In the genomic region with DNA sequence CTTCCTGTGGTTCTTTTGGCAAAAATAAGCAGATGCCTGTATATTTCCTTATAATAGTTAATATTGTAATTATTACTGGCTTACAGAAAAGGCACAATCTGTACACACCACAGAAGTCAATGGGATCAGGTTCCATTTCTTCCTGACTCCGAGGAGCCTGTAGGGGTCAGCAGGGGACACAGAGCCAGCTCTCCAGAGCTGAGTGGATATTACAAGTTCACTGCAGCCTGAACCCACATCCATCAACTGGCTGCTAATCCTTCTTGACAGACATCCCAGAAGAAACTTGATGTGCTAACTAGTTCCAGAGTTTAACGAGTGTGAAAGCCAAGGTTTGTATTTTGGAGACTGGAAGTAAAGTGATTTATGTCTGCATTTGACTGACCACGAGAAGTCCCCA, we compare ENCODE assay signal across 12 cellular contexts.
A peak's percentile ranks its signal among the peaks of the same experiment; 100 is the strongest.
DNase-seq lines count a peak whose midpoint lies in the region; ATAC-seq, FAIRE-seq and TF ChIP-seq lines count a peak whose summit lies in the region.
"Had no signal": no experiment of that assay in that cellular context is flagged by ENCODE, and none has a peak within 500 bp of the region (broad histone marks: within the 10 kb centered on the region; RNA-seq: fewer than 3 reads in every experiment).

No MANE protein-coding gene starts in this region.

- CTCF ChIA-PET in PC-9 (lab: Charles Lee): interaction anchor here (1.5 kb wide), 1 partner anchor 9 kb away, joined by 3 read pairs; no protein-coding TSS in a partner anchor

- H3K9me3 ChIP-seq in PC-9 (ENCODE audit: insufficient read depth, low read depth) (no peaks in the 10 kb centered on the region; the same call in 1 of the 2 replicates), kidney (ENCODE audit: control insufficient read depth in 1 of 2, low read length in 2 of 2) (peaks cover 0 to 3% of the 10 kb centered on the region in 2 donors)
- H3K9me3 ChIP-seq: suprapubic skin had no signal

- no peaks in the 10 kb centered on the region; the same call in 1 of the 3 replicates for H3K4me1 Mint-ChIP-seq in GM23338

- intact Hi-C loops in PC-9 (cut with micrococcal nuclease; ENCODE audit: unreplicated experiment): no loop called here
- intact Hi-C loops in kidney (cut with DNase I): no loop called here

- H2AFZ ChIP-seq in GM23338: no peak overlapping the region
- H2AFZ ChIP-seq in PC-9: no peak overlapping the region

- H3K36me3 ChIP-seq in GM23338 (ENCODE audit: insufficient read depth): no peaks in the 10 kb centered on the region
- no peaks in the 10 kb centered on the region for H3K36me3 ChIP-seq in PC-9 (ENCODE audit: low read depth)
- H3K36me3 ChIP-seq in kidney (ENCODE audit: control insufficient read depth in 1 of 2, insufficient read depth in 2 of 2, low read length in 2 of 2): no peaks in the 10 kb centered on the region
- H3K36me3 ChIP-seq: suprapubic skin had no signal

- no TSS peak for BruUV-seq in PC-9 (replicated peaks; lab: Mats Ljungman, UMichigan)

- FAIRE-seq in kidney (lab: Jason Lieb, UNC): no peak

- no peak overlapping the region for H3K27ac Mint-ChIP-seq in GM23338

- H3K36me3 Mint-ChIP-seq in GM23338 (ENCODE audit: low read depth): no peaks in the 10 kb centered on the region

- H3K4me3 ChIP-seq in AG10803 (ENCODE audit: low read length) (no peak overlapping the region), GM23338 (no peak overlapping the region), PC-9 (no peak overlapping the region), kidney (ENCODE audit: low read length in 2 of 2) (no peak overlapping the region)
- H3K4me3 ChIP-seq: suprapubic skin had no signal

- H4K20me1 ChIP-seq in GM23338 (replicated peaks; ENCODE audit: insufficient read depth): no peaks in the 10 kb centered on the region
- H4K20me1 ChIP-seq in PC-9 (ENCODE audit: insufficient read depth): no peaks in the 10 kb centered on the region

- H3K79me2 ChIP-seq in GM23338 (replicated peaks; ENCODE audit: insufficient read depth) (no peaks in the 10 kb centered on the region), PC-9 (ENCODE audit: low read depth) (no peaks in the 10 kb centered on the region)

- H3K9me2 ChIP-seq in GM23338 (ENCODE audit: insufficient read depth) (no peaks in the 10 kb centered on the region; the same call in 1 of the 2 replicates), PC-9 (ENCODE audit: insufficient read depth) (no peaks in the 10 kb centered on the region)

- no peaks in the 10 kb centered on the region for H3K4me1 ChIP-seq in GM23338 (ENCODE audit: insufficient read depth)
- no peaks in the 10 kb centered on the region for H3K4me1 ChIP-seq in PC-9 (replicated peaks; ENCODE audit: insufficient read depth)
- H3K4me1 ChIP-seq in kidney (ENCODE audit: control insufficient read depth in 1 of 2, insufficient read depth in 1 of 2, low read depth in 1 of 2, low read length in 2 of 2): no peaks in the 10 kb centered on the region
- H3K4me1 ChIP-seq: suprapubic skin had no signal

- no peaks in the 10 kb centered on the region for H3F3A ChIP-seq in GM23338 (replicated peaks; ENCODE audit: low read depth)
- no peaks in the 10 kb centered on the region for H3F3A ChIP-seq in PC-9 (ENCODE audit: insufficient read depth, low read depth)

- no peak overlapping the region for H3K4me3 Mint-ChIP-seq in GM23338

- H3K27me3 Mint-ChIP-seq in GM23338 (ENCODE audit: insufficient read depth, low read depth, poor library complexity): peaks cover 3% of the 10 kb centered on the region

- H3K27me3 ChIP-seq in GM23338 (ENCODE audit: insufficient read depth) (no peaks in the 10 kb centered on the region), PC-9 (ENCODE audit: insufficient read depth, low read depth) (no peaks in the 10 kb centered on the region)

- DNase-seq in AG10803 (ENCODE audit: low read depth): no peak
- peak; percentile 59 for DNase-seq in GM23338 (ENCODE audit: low spot score)
- DNase-seq in PC-9: peak; percentile 30 to 56
- no peak for DNase-seq in kidney
- DNase-seq in mucosa of gallbladder (ENCODE audit: low spot score): no peak
- no peak for DNase-seq in HCEC 1CT
- DNase-seq: activated CD4-positive, alpha-beta T cell treated with anti-CD3 and anti-CD28 coated beads for 4 hours; mesenchymal stem cell; stimulated activated CD4-positive, alpha-beta T cell treated with anti-CD3 and anti-CD28 coated beads, Interleukin-15, amount 100 ng/mL, for 24 hours had no signal

- H3K9me3 Mint-ChIP-seq in GM23338: no peaks in the 10 kb centered on the region

- POLR2A ChIA-PET in PC-9 (lab: Charles Lee; ENCODE audit: unreplicated experiment): no interaction called here

- ATAC-seq in GM23338 (peak; percentile 96), HG03095 (IDR thresholded peaks at IDR 0.05; ENCODE audit: unreplicated experiment) (no peak), HG02870 (IDR thresholded peaks at IDR 0.05; ENCODE audit: unreplicated experiment) (no peak)

- no peak overlapping the region for H3K9ac ChIP-seq in kidney (ENCODE audit: low read length in 2 of 2)

- TF ChIP-seq CTCF in AG10803 (conservative IDR thresholded peaks at IDR 0.05; ENCODE audit: low read length) (peak; percentile 13; the same call in 1 of the 2 replicates), GM23338 (conservative IDR thresholded peaks at IDR 0.05; ENCODE audit: low read depth in 2 of 2) (peak; percentile 57 to 75; a peak in 3 of 4 replicates), PC-9 (conservative IDR thresholded peaks at IDR 0.05) (peak; percentile 58), kidney (IDR thresholded peaks at IDR 0.05; ENCODE audit: borderline replicate concordance, extremely low read depth, insufficient read depth) (peak; percentile 20)

- no peak overlapping the region for H3K27ac ChIP-seq in GM23338 (ENCODE audit: low read depth)
- no peak overlapping the region for H3K27ac ChIP-seq in PC-9
- no peak overlapping the region for H3K27ac ChIP-seq in kidney (ENCODE audit: low read depth in 2 of 2, low read length in 2 of 2)
- H3K27ac ChIP-seq: suprapubic skin had no signal

- H3K4me2 ChIP-seq in GM23338 (no peak overlapping the region), PC-9 (no peak overlapping the region)

TF ChIP-seq in GM23338, 12 proteins besides CTCF, POLR2A, EP300 and RAD21:
- no peak for TF ChIP-seq ZNF331 (CRISPR knock-in tag; IDR thresholded peaks at IDR 0.05; ENCODE audit: low read depth)
- no peak for TF ChIP-seq STAT1 (IDR thresholded peaks at IDR 0.05; ENCODE audit: unreplicated experiment)
- TF ChIP-seq POLR2AphosphoS5 (IDR thresholded peaks at IDR 0.05; ENCODE audit: low read depth): no peak
- no peak for TF ChIP-seq EZH2 (IDR thresholded peaks at IDR 0.05; ENCODE audit: low read depth, unreplicated experiment)
- TF ChIP-seq ZNF114 (CRISPR knock-in tag; IDR thresholded peaks at IDR 0.05): no peak
- TF ChIP-seq REST (IDR thresholded peaks at IDR 0.05; ENCODE audit: unreplicated experiment): no peak
TF ChIP-seq in GM23338: peak in this region for 0.

Comparison
In these comparisons a context has a peak if more than half of its experiments do, and no peak if none do; other contexts are left out.
1. DNase-seq: peak in GM23338 (single experiment) and PC-9 (2 of 2); none in AG10803 (single experiment), kidney (single experiment), mucosa of gallbladder (single experiment) and HCEC 1CT (single experiment).
2. CTCF ChIP-seq: peak in every context shown above with its lines; median percentile 66 in GM23338; 58 in PC-9; 20 in kidney; 13 in AG10803.